In genomic region chr2:201839727-201840126, GRCh38 we compare ENCODE assay signal across 21 cellular contexts.
A peak's percentile ranks its signal among the peaks of the same experiment; 100 is the strongest.
DNase-seq lines count a peak whose midpoint lies in the region; ATAC-seq and TF ChIP-seq lines count a peak whose summit lies in the region.
"Had no signal": no experiment of that assay in that cellular context is flagged by ENCODE, and none has a peak within 500 bp of the region (broad histone marks: within the 10 kb centered on the region; RNA-seq: fewer than 3 reads in every experiment).

No MANE protein-coding gene starts in this region.

- H3K9ac ChIP-seq in SK-N-MC (ENCODE audit: insufficient read length): no peak overlapping the region
- H3K9ac ChIP-seq: GM23248, KMS-11 had no signal

- H3K27ac ChIP-seq in SK-N-MC: peak overlapping the region; percentile 99; the same call in 1 of the 2 replicates
- H3K27ac ChIP-seq: GM23248, KMS-11, PC-9 had no signal

- intact Hi-C loops in posterior cingulate gyrus (cut with DNase I): no loop called here

- DNase-seq in ELR (ENCODE audit: low read depth): peak; percentile 23
- DNase-seq in SK-N-MC (ENCODE audit: low read depth, low spot score): no peak
- DNase-seq in choroid plexus epithelial cell (ENCODE audit: low read depth): peak; percentile 15
- DNase-seq in kidney tubule cell (ENCODE audit: low spot score): peak; percentile 64
- DNase-seq in HPDE6-E6E7 (ENCODE audit: extremely low spot score): no peak
- no peak for DNase-seq in posterior cingulate gyrus
- DNase-seq: EL, GM23248, NCI-H1092 treated with DMSO at 0.1 percent for 48 hours, NCI-H1436 treated with DMSO at 0.1 percent for 48 hours, NCI-H1930, NCI-H2227 treated with DMSO at 0.1 percent for 48 hours, NCI-H510A treated with DMSO at 0.1 percent for 48 hours, NCI-H748 treated with DMSO at 0.1 percent for 48 hours, PC-9, RPMI8226, SHP77 had no signal

- peaks cover 4% of the 10 kb centered on the region; the same call in 1 of the 2 replicates for H3K36me3 ChIP-seq in SK-N-MC (ENCODE audit: insufficient read depth, low read length)
- H3K36me3 ChIP-seq: HAP-1 had no signal

- TF ChIP-seq CTCF in choroid plexus epithelial cell (conservative IDR thresholded peaks at IDR 0.05; ENCODE audit: low read depth, low read length): no peak

- no peak for ATAC-seq in GM21526 (IDR thresholded peaks at IDR 0.05; ENCODE audit: low FRiP score, unreplicated experiment)
- ATAC-seq: SK-N-SH treated with all-trans-retinoic acid at 6 μM for 48 hours had no signal

- no peak overlapping the region for H3K4me3 ChIP-seq in SK-N-MC
- no peak overlapping the region for H3K4me3 ChIP-seq in choroid plexus epithelial cell (ENCODE audit: low read depth, low read length)
- H3K4me3 ChIP-seq: GM23248, HAP-1, PC-9 had no signal

- H3K9me3 ChIP-seq in SK-N-MC (ENCODE audit: low read depth, low read length): peaks cover 14% of the 10 kb centered on the region
- H3K9me3 ChIP-seq: HAP-1 had no signal

Comparison
In these comparisons a context has a peak if more than half of its experiments do, and no peak if none do; other contexts are left out.
1. DNase-seq: peak in ELR (single experiment), choroid plexus epithelial cell (single experiment) and kidney tubule cell (single experiment); none in SK-N-MC (single experiment), HPDE6-E6E7 (single experiment) and posterior cingulate gyrus (0 of 10).